1 cellular context compared by ENCODE assay signal in genomic region chr22:50396751-50397370, GRCh38.
A peak's percentile ranks its signal among the peaks of the same experiment; 100 is the strongest.
TF ChIP-seq lines count a peak whose summit lies in the region.

No MANE protein-coding gene starts in this region.

TF ChIP-seq in HepG2, 621 proteins besides CTCF, POLR2A, EP300 and RAD21 (continued from another document and continues in another):
- TF ChIP-seq MTA1 (CRISPR knock-in tag; IDR thresholded peaks at IDR 0.05; ENCODE audit: borderline replicate concordance) (peak; percentile 49; the same call in 1 of the 2 replicates), RERE (CRISPR knock-in tag; IDR thresholded peaks at IDR 0.05; ENCODE audit: low read depth) (peak; percentile 96), HOXA3 (CRISPR knock-in tag; IDR thresholded peaks at IDR 0.05) (peak; percentile 88), KMT2A (CRISPR knock-in tag; IDR thresholded peaks at IDR 0.05) (no peak; the same call in 1 of the 2 replicates), ZNF280D (CRISPR knock-in tag; IDR thresholded peaks at IDR 0.05) (peak; percentile 57; the same call in 1 of the 2 replicates), KLF6 (CRISPR knock-in tag; IDR thresholded peaks at IDR 0.05) (no peak), RNF219 (CRISPR knock-in tag; IDR thresholded peaks at IDR 0.05) (0 out of 2 replicates have a peak, but pooled peaks have one; percentile 87), RFX1 (IDR thresholded peaks at IDR 0.05) (no peak), BATF2 (CRISPR knock-in tag; IDR thresholded peaks at IDR 0.05) (no peak), ZSCAN31 (CRISPR knock-in tag; IDR thresholded peaks at IDR 0.05; ENCODE audit: low read depth) (no peak), ZBTB8A (CRISPR knock-in tag; IDR thresholded peaks at IDR 0.05; ENCODE audit: borderline replicate concordance, low read depth) (no peak; the same call in 1 of the 2 replicates), DMTF1 (CRISPR knock-in tag; IDR thresholded peaks at IDR 0.05) (no peak), ZBTB42 (CRISPR knock-in tag; IDR thresholded peaks at IDR 0.05) (no peak), ZNF800 (CRISPR knock-in tag; IDR thresholded peaks at IDR 0.05) (no peak), KLF9 (CRISPR knock-in tag; IDR thresholded peaks at IDR 0.05; ENCODE audit: low read depth) (no peak), KDM5A (IDR thresholded peaks at IDR 0.05; ENCODE audit: borderline replicate concordance, low read length) (no peak), PBX2 (CRISPR knock-in tag; IDR thresholded peaks at IDR 0.05) (no peak), SNAPC4 (CRISPR knock-in tag; IDR thresholded peaks at IDR 0.05) (no peak), CERS6 (CRISPR knock-in tag; IDR thresholded peaks at IDR 0.05) (no peak), CBX2 (IDR thresholded peaks at IDR 0.05; ENCODE audit: low read depth, low read length) (no peak), CBX2 (CRISPR knock-in tag; IDR thresholded peaks at IDR 0.05; ENCODE audit: low read depth) (no peak), ZNF558 (CRISPR knock-in tag; IDR thresholded peaks at IDR 0.05; ENCODE audit: borderline replicate concordance) (no peak), ZNF10 (CRISPR knock-in tag; IDR thresholded peaks at IDR 0.05; ENCODE audit: borderline replicate concordance, low read depth) (no peak), PAX8 (CRISPR knock-in tag; IDR thresholded peaks at IDR 0.05; ENCODE audit: borderline replicate concordance) (no peak), DRAP1 (CRISPR knock-in tag; IDR thresholded peaks at IDR 0.05) (0 out of 2 replicates have a peak, but pooled peaks have one; percentile 29), MBNL3 (CRISPR knock-in tag; conservative IDR thresholded peaks at IDR 0.05) (no peak), MED8 (CRISPR knock-in tag; IDR thresholded peaks at IDR 0.05; ENCODE audit: insufficient replicate concordance) (peak; percentile 75)
